In the genomic region with DNA sequence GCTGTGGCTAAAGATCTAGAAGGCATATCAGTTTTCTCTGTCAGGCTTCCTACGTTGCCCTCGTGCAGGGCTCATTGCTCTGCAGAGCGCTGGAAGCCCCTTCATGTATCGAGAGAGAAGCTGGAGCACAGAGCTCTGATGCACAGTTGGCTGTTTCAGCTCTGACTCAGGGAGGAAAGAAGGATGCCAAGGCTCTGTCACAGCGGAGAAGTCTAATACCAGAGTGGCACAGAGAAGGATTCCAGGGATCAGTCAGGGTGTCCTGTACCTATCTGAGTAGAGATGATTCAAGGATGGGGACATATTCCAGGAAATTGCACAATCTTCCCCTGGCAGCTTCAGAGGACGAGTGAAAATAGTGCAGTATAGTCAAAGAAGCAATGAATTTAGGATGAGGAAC, we compare ENCODE assay signal across 14 cellular contexts.
A peak's percentile ranks its signal among the peaks of the same experiment; 100 is the strongest.
DNase-seq lines count a peak whose midpoint lies in the region; ATAC-seq, FAIRE-seq and TF ChIP-seq lines count a peak whose summit lies in the region.
"Had no signal": no experiment of that assay in that cellular context is flagged by ENCODE, and none has a peak within 500 bp of the region (broad histone marks: within the 10 kb centered on the region; RNA-seq: fewer than 3 reads in every experiment).

No MANE protein-coding gene starts in this region.

- no peak for ATAC-seq in GM18502 (IDR thresholded peaks at IDR 0.05; ENCODE audit: poor library complexity, unreplicated experiment)
- ATAC-seq: pancreas; stimulated activated naive B cell treated with anti-CD40 and anti-IgM and Interleukin-4, amounts not matched to agents 10 μg/mL and 1 μg/mL and 100 μg/mL, for 72 hours; T-cell had no signal

- TF ChIP-seq POLR2A in GM12891 (IDR thresholded peaks at IDR 0.05; ENCODE audit: low read depth, low read length), result no peak

- FAIRE-seq in GM12891 (lab: Jason Lieb, UNC), result no peak
- FAIRE-seq: endometrium, pancreas had no signal

- DNase-seq in EH (ENCODE audit: low read depth), result peak; percentile 50
- peak; percentile 33 for DNase-seq in MV-4-11 (lab: John Stamatoyannopoulos, UW)
- DNase-seq in dedifferentiated amniotic fluid mesenchymal stem cell (ENCODE audit: extremely low spot score), result peak; percentile 24
- DNase-seq in occipital lobe (lab: John Stamatoyannopoulos, UW), result peak; percentile 50
- no peak for DNase-seq in stimulated activated CD4-positive, alpha-beta T cell treated with anti-CD3 and anti-CD28 coated beads, Interleukin-12 subunit alpha, Interleukin-12 subunit beta, amount 100 ng/mL, for 4 hours
- no peak for DNase-seq in activated naive CD4-positive, alpha-beta T cell (lab: John Stamatoyannopoulos, UW)
- no peak for DNase-seq in GM12891 (ENCODE audit: insufficient read length, low spot score)
- DNase-seq: activated CD4-positive, alpha-beta T cell treated with anti-CD3 and anti-CD28 coated beads, Interleukin-2, amount 10 ng/mL, durations not matched to agents 24 days and 14 days; NCI-H2107; pancreas; stimulated activated naive B cell treated with anti-CD40 and anti-IgM and Interleukin-4, amounts not matched to agents 10 μg/mL and 1 μg/mL and 100 μg/mL, for 72 hours; T-cell had no signal

TF ChIP-seq in GM12891, 5 proteins besides CTCF, POLR2A, EP300 and RAD21:
- TF ChIP-seq TAF1 (IDR thresholded peaks at IDR 0.05; ENCODE audit: low read depth, low read length) (no peak), POU2F2 (IDR thresholded peaks at IDR 0.05; ENCODE audit: low read depth, low read length) (no peak), POLR2AphosphoS5 (IDR thresholded peaks at IDR 0.05; ENCODE audit: low read depth, low read length) (no peak), SPI1 (IDR thresholded peaks at IDR 0.05; ENCODE audit: low read depth, low read length) (no peak), PAX5 (IDR thresholded peaks at IDR 0.05; ENCODE audit: insufficient read depth, low read length, severe bottlenecking) (no peak)

Comparison
In these comparisons a context has a peak if more than half of its experiments do, and no peak if none do; other contexts are left out.
1. DNase-seq: peak in EH (single experiment), MV-4-11 (single experiment), dedifferentiated amniotic fluid mesenchymal stem cell (single experiment) and occipital lobe (single experiment); none in stimulated activated CD4-positive, alpha-beta T cell treated with anti-CD3 and anti-CD28 coated beads, Interleukin-12 subunit alpha, Interleukin-12 subunit beta, amount 100 ng/mL, for 4 hours (single experiment), activated naive CD4-positive, alpha-beta T cell (0 of 4) and GM12891 (single experiment).